Comparison of ENCODE assay signal across 17 cellular contexts in the genomic region with DNA sequence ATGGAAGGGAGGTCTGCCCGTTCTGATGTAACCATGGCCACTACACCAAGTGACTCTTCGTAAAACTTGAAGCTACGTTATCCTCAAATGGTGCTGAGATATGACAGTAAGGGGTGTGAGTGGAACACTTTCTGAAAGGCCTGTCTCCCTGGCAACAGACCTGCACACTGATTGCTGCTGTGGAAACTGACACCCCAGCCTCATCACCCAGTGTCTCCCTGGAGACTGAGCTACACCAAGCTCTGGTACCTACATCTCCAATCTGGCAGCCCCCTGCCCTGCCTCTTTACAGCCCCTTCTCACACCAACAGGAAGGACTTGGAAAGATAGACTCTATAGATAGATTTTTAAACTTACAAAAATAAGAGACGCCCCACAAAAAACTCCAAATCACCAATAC. TPM values are rescaled to one million over a fixed set of nuclear protein-coding genes. Genes with fewer than 3 reads are reported as not detected.
DNase-seq lines count a peak whose midpoint lies in the region; ATAC-seq, FAIRE-seq and TF ChIP-seq lines count a peak whose summit lies in the region.
"Had no signal": no experiment of that assay in that cellular context is flagged by ENCODE, and none has a peak within 500 bp of the region (broad histone marks: within the 10 kb centered on the region; RNA-seq: fewer than 3 reads in every experiment).

No MANE protein-coding gene starts in this region.

- no peaks in the 10 kb centered on the region for H3K9me2 ChIP-seq in GM23338 (ENCODE audit: insufficient read depth)

- H4K20me1 ChIP-seq in GM12878 (ENCODE audit: control insufficient read depth, insufficient read depth) (no peaks in the 10 kb centered on the region), GM23338 (replicated peaks; ENCODE audit: insufficient read depth) (peaks cover 3% of the 10 kb centered on the region)

- CTCF ChIA-PET in GM12878 (lab: Yijun Ruan, JAX) = no interaction called here

- no peak for TF ChIP-seq EP300 in GM12878 (IDR thresholded peaks at IDR 0.05; ENCODE audit: borderline replicate concordance in 1 of 2, control insufficient read depth in 1 of 2, low read depth in 2 of 2, low read length in 2 of 2)

- RAD21 ChIA-PET in GM12878 (lab: Charles Lee; ENCODE audit: unreplicated experiment) = no interaction called here

- 88% methylated on average over 4 of the region's 4 CpGs for WGBS in GM12878 (ENCODE audit: insufficient coverage, insufficient replicate concordance, low lambda C conversion rate, missing lambda C conversion rate)

- TF ChIP-seq CTCF in left ventricle myocardium inferior (IDR thresholded peaks at IDR 0.05; ENCODE audit: borderline replicate concordance) = no peak
- TF ChIP-seq CTCF in GM12878 (IDR thresholded peaks at IDR 0.05 in 2 of 3, conservative IDR thresholded peaks at IDR 0.05 in 1 of 3; ENCODE audit: control insufficient read depth in 2 of 3, extremely low read depth in 1 of 3, insufficient read depth in 1 of 3, low read depth in 3 of 3, low read length in 3 of 3) = no peak
- TF ChIP-seq CTCF in parathyroid adenoma (IDR thresholded peaks at IDR 0.05) = no peak
- no peak for TF ChIP-seq CTCF in GM23338 (conservative IDR thresholded peaks at IDR 0.05; ENCODE audit: low read depth in 2 of 2)

- POLR2A ChIA-PET in GM12878 (lab: Charles Lee) = interaction anchor here (1.2 kb wide), 1 partner anchor 13 kb away, joined by 3 read pairs; no protein-coding TSS in a partner anchor

- no peak overlapping the region for H3K4me3 Mint-ChIP-seq in GM23338
- H3K4me3 Mint-ChIP-seq: CD4-positive, alpha-beta T cell had no signal

- H3K4me1 Mint-ChIP-seq in GM23338 = peaks cover 13% of the 10 kb centered on the region

- H3K9me3 ChIP-seq in left ventricle myocardium inferior (replicated peaks) = no peaks in the 10 kb centered on the region
- no peaks in the 10 kb centered on the region for H3K9me3 ChIP-seq in GM12878 (replicated peaks; ENCODE audit: control insufficient read depth, insufficient read depth, low read length)
- H3K9me3 ChIP-seq in parathyroid adenoma (ENCODE audit: control insufficient read depth, low read length) = no peaks in the 10 kb centered on the region

- H3K27me3 Mint-ChIP-seq in GM23338 (ENCODE audit: insufficient read depth, low read depth, poor library complexity) = peaks cover 6% of the 10 kb centered on the region
- H3K27me3 Mint-ChIP-seq: CD4-positive, alpha-beta T cell had no signal

- H3K9ac ChIP-seq in GM12878 (ENCODE audit: control insufficient read depth, insufficient read depth, low read length) = no peak overlapping the region
- no peak overlapping the region for H3K9ac ChIP-seq in parathyroid adenoma

- H3K9me3 Mint-ChIP-seq in GM23338 = no peaks in the 10 kb centered on the region
- H3K9me3 Mint-ChIP-seq: CD4-positive, alpha-beta T cell had no signal

- H3K4me1 ChIP-seq in left ventricle myocardium inferior (peaks cover 85% of the 10 kb centered on the region), GM12878 (ENCODE audit: control insufficient read depth, insufficient read depth, low read length) (peaks cover 13% of the 10 kb centered on the region), parathyroid adenoma (peaks cover 10% of the 10 kb centered on the region), GM23338 (ENCODE audit: insufficient read depth) (no peaks in the 10 kb centered on the region; the same call in 1 of the 2 replicates)

- H3K27me3 ChIP-seq in left ventricle myocardium inferior (ENCODE audit: low read depth) (no peaks in the 10 kb centered on the region), GM12878 (replicated peaks in 1 of 2; ENCODE audit: control insufficient read depth in 2 of 2, insufficient read depth in 2 of 2, low read length in 1 of 2) (no peaks in the 10 kb centered on the region), parathyroid adenoma (ENCODE audit: control insufficient read depth, insufficient read depth, low read length) (no peaks in the 10 kb centered on the region), GM23338 (ENCODE audit: insufficient read depth) (no peaks in the 10 kb centered on the region)

- ATAC-seq in left ventricle myocardium superior (no peak), GM12878 (no peak), HG03432 (IDR thresholded peaks at IDR 0.05; ENCODE audit: unreplicated experiment) (no peak), GM23338 (no peak)
- ATAC-seq: HepG2, Panc1 had no signal

- TF ChIP-seq POLR2A in GM12878 (IDR thresholded peaks at IDR 0.05; ENCODE audit: low read depth, low read length) = no peak

- no peak overlapping the region for H3K27ac Mint-ChIP-seq in GM23338

- H3K4me3 ChIP-seq in left ventricle myocardium inferior = no peak overlapping the region
- no peak overlapping the region for H3K4me3 ChIP-seq in GM12878
- no peak overlapping the region for H3K4me3 ChIP-seq in parathyroid adenoma (ENCODE audit: low read depth, low read length)
- no peak overlapping the region for H3K4me3 ChIP-seq in GM23338

- intact Hi-C loops in left ventricle myocardium inferior (cut with micrococcal nuclease) = no loop called here
- intact Hi-C loops in left ventricle myocardium superior (cut with micrococcal nuclease) = no loop called here
- intact Hi-C loops in GM12878 (cut with micrococcal nuclease; ENCODE audit: unreplicated experiment) = no loop called here

- TF ChIP-seq RAD21 in GM12878 (IDR thresholded peaks at IDR 0.05; ENCODE audit: insufficient read depth, low read depth, low read length) = no peak

- H3K36me3 ChIP-seq in left ventricle myocardium inferior = peaks cover 60% of the 10 kb centered on the region
- H3K36me3 ChIP-seq in GM12878 (ENCODE audit: control insufficient read depth in 2 of 2, insufficient read depth in 2 of 2, low read length in 1 of 2) = peaks cover 28 to 34% of the 10 kb centered on the region in 2 experiments
- H3K36me3 ChIP-seq in parathyroid adenoma (ENCODE audit: control insufficient read depth, insufficient read depth, low read length) = no peaks in the 10 kb centered on the region
- H3K36me3 ChIP-seq in GM23338 (ENCODE audit: insufficient read depth) = peaks cover 22% of the 10 kb centered on the region

- H3K27ac ChIP-seq in left ventricle myocardium inferior (replicated peaks) = peak overlapping the region; percentile 85
- no peak overlapping the region for H3K27ac ChIP-seq in GM12878 (ENCODE audit: control insufficient read depth, insufficient read depth)
- H3K27ac ChIP-seq in parathyroid adenoma = peak overlapping the region; percentile 46
- no peak overlapping the region for H3K27ac ChIP-seq in GM23338 (ENCODE audit: low read depth)

- H3K4me2 ChIP-seq in GM12878 (ENCODE audit: control insufficient read depth, insufficient read depth) (no peak overlapping the region), parathyroid adenoma (ENCODE audit: low read length) (no peak overlapping the region), GM23338 (no peak overlapping the region)

- peaks cover 58% of the 10 kb centered on the region for H3K36me3 Mint-ChIP-seq in GM23338 (ENCODE audit: low read depth)

- H3K79me2 ChIP-seq in GM12878 (ENCODE audit: control insufficient read depth, insufficient read depth, low read length) (no peaks in the 10 kb centered on the region), parathyroid adenoma (no peaks in the 10 kb centered on the region), GM23338 (replicated peaks; ENCODE audit: insufficient read depth) (no peaks in the 10 kb centered on the region)

- no peak for DNase-seq in left ventricle myocardium inferior
- DNase-seq in left ventricle myocardium superior = no peak
- no peak for DNase-seq in GM12878 (ENCODE audit: low read depth, low spot score)
- no peak for DNase-seq in DMS79 treated with DMSO at 0.1 percent for 48 hours (lab: John Stamatoyannopoulos, UW)
- DNase-seq in GM23338 (ENCODE audit: low spot score) = no peak
- DNase-seq: AML-193; CD4-positive, alpha-beta T cell; GF-D8; MM.1S; NCI-H1694 treated with DMSO at 0.1 percent for 48 hours; NCI-H2171 treated with DMSO at 0.1 percent for 48 hours; SHP77 treated with DMSO at 0.1 percent for 48 hours had no signal

- H2AFZ ChIP-seq in GM12878 (ENCODE audit: control insufficient read depth, low read depth, low read length) (no peak overlapping the region), parathyroid adenoma (no peak overlapping the region), GM23338 (no peak overlapping the region)

- no peaks in the 10 kb centered on the region; the same call in 1 of the 2 replicates for H3F3A ChIP-seq in GM23338 (replicated peaks; ENCODE audit: low read depth)

- BruUV-seq in GM12878 (replicated peaks; lab: Mats Ljungman, UMichigan) = no TSS peak

- SMC1A ChIA-PET in GM12878 (lab: Charles Lee; ENCODE audit: uncharacterized antibody, unreplicated experiment) = no interaction called here

- no peak for FAIRE-seq in GM12878 (lab: Jason Lieb, UNC)
- FAIRE-seq: HepG2 had no signal

- in situ Hi-C loops in GM12878 (cut with MboI) = no loop called here

RNA-seq across cellular contexts. Expression of a gene that starts 13.2 kb away (rescaled TPM):
- total RNA-seq in left ventricle myocardium inferior (25.9 TPM), left ventricle myocardium superior (4.1 TPM), GM12878 (2014; rRNA removed) (not detected in 2 replicates), GM12878 (2014; rRNA removed; fragmentation: Illumina TruSeq; extraction: Trizol) (not detected in 2 replicates), GM12878 (2021) (not detected in 2 replicates)
- not detected in 2 replicates for total RNA-seq in GM12878 (2013; cell fraction: nucleolus; rRNA removed)
- not detected for polyA plus RNA-seq in GM12878 (2011; ENCODE audit: low read depth)
- polyA plus RNA-seq in GM12878 (2011; rRNA removed) (not detected in 2 replicates), GM12878 (2014; fragmentation: Illumina TruSeq; extraction: Trizol) (not detected in 2 replicates), GM12878 (2014; fragmentation: Nextera tagmentation; extraction: Ambion mirVana) (under 1 TPM in 1 of 2 experiments, not detected in 1; 0.08 TPM), GM12878 (2014; rRNA removed) (not detected in 2 replicates), GM12878 (2016; fragmentation: Nextera tagmentation; extraction: Ambion mirVana) (under 1 TPM in 1 of 2 experiments, not detected in 1; 0.12 TPM), GM23338 (2016; fragmentation: Nextera tagmentation; extraction: Ambion mirVana) (0.17 and 0.50 TPM in 2 replicates)
- polyA plus RNA-seq in GM12878 (2011; cell fraction: cytosol; rRNA removed) = not detected in 2 replicates
- not detected in 2 replicates for polyA plus RNA-seq in GM12878 (2011; cell fraction: nucleus; rRNA removed)
- not detected in 2 replicates for polyA plus RNA-seq in GM12878 (2012)
- not detected in 2 replicates for polyA minus RNA-seq in GM12878 (2011; rRNA and poly(A)+ RNA removed)
- polyA minus RNA-seq in GM12878 (2011; cell fraction: cytosol; rRNA and poly(A)+ RNA removed) = not detected in 2 replicates
- not detected in 2 replicates for polyA minus RNA-seq in GM12878 (2011; cell fraction: nucleus; rRNA and poly(A)+ RNA removed)
- not detected in 2 replicates for total RNA-seq in GM23338 (2014; rRNA removed; shearing (Covaris generic))
- total RNA-seq: H4, HepG2 had no signal
- polyA plus RNA-seq: HepG2 had no signal

RNA-seq across cellular contexts. Expression of a gene that starts 18.2 kb away (rescaled TPM):
- total RNA-seq in left ventricle myocardium inferior = 162 TPM
- total RNA-seq in left ventricle myocardium superior = 216 TPM
- 205 and 215 TPM in 2 replicates for total RNA-seq in GM12878 (2013; cell fraction: nucleolus; rRNA removed)
- 104 and 114 TPM in 2 replicates for total RNA-seq in GM12878 (2014; rRNA removed)
- 64.5 and 65.2 TPM in 2 replicates for total RNA-seq in GM12878 (2014; rRNA removed; fragmentation: Illumina TruSeq; extraction: Trizol)
- total RNA-seq in GM12878 (2021) = 103 and 105 TPM in 2 replicates
- 54.0 TPM for polyA plus RNA-seq in GM12878 (2011; ENCODE audit: low read depth)
- 73.1 and 86.9 TPM in 2 replicates for polyA plus RNA-seq in GM12878 (2011; rRNA removed)
- polyA plus RNA-seq in GM12878 (2011; cell fraction: cytosol; rRNA removed) = 99.4 and 108 TPM in 2 replicates
- polyA plus RNA-seq in GM12878 (2011; cell fraction: nucleus; rRNA removed) = 265 TPM in 2 replicates
- polyA plus RNA-seq in GM12878 (2012) = 97.3 and 97.7 TPM in 2 replicates
- polyA plus RNA-seq in GM12878 (2014; fragmentation: Illumina TruSeq; extraction: Trizol) = 48.5 and 75.3 TPM in 2 replicates
- 10 to 100 TPM in 1 of 2 experiments, 1 to 10 TPM in 1; 7.2 to 17.3 TPM for polyA plus RNA-seq in GM12878 (2014; fragmentation: Nextera tagmentation; extraction: Ambion mirVana)
- 80.2 and 83.5 TPM in 2 replicates for polyA plus RNA-seq in GM12878 (2014; rRNA removed)
- 100 to 1,000 TPM; 108 to 128 TPM for polyA plus RNA-seq in GM12878 (2016; fragmentation: Nextera tagmentation; extraction: Ambion mirVana)
- polyA minus RNA-seq in GM12878 (2011; rRNA and poly(A)+ RNA removed) = 140 and 177 TPM in 2 replicates
- 49.4 and 55.5 TPM in 2 replicates for polyA minus RNA-seq in GM12878 (2011; cell fraction: cytosol; rRNA and poly(A)+ RNA removed)
- 129 and 149 TPM in 2 replicates for polyA minus RNA-seq in GM12878 (2011; cell fraction: nucleus; rRNA and poly(A)+ RNA removed)
- 261 and 271 TPM in 2 replicates for total RNA-seq in GM23338 (2014; rRNA removed; shearing (Covaris generic))
- polyA plus RNA-seq in GM23338 (2016; fragmentation: Nextera tagmentation; extraction: Ambion mirVana) = 108 and 109 TPM in 2 replicates

RNA-seq across cellular contexts. Expression of a gene that starts 37.7 kb away (rescaled TPM):
- 6.0 TPM for total RNA-seq in left ventricle myocardium inferior
- 8.0 TPM for total RNA-seq in left ventricle myocardium superior
- total RNA-seq in GM12878 (2013; cell fraction: nucleolus; rRNA removed) = 239 and 253 TPM in 2 replicates
- total RNA-seq in GM12878 (2014; rRNA removed) = 52.9 and 55.5 TPM in 2 replicates
- 35.4 and 36.0 TPM in 2 replicates for total RNA-seq in GM12878 (2014; rRNA removed; fragmentation: Illumina TruSeq; extraction: Trizol)
- 63.6 and 70.4 TPM in 2 replicates for total RNA-seq in GM12878 (2021)
- 5.6 TPM for polyA plus RNA-seq in GM12878 (2011; ENCODE audit: low read depth)
- polyA plus RNA-seq in GM12878 (2011; rRNA removed) = 21.7 and 36.4 TPM in 2 replicates
- polyA plus RNA-seq in GM12878 (2011; cell fraction: cytosol; rRNA removed) = 43.5 and 65.5 TPM in 2 replicates
- 214 and 250 TPM in 2 replicates for polyA plus RNA-seq in GM12878 (2011; cell fraction: nucleus; rRNA removed)
- 12.4 and 20.6 TPM in 2 replicates for polyA plus RNA-seq in GM12878 (2012)
- 21.8 and 30.3 TPM in 2 replicates for polyA plus RNA-seq in GM12878 (2014; fragmentation: Illumina TruSeq; extraction: Trizol)
- polyA plus RNA-seq in GM12878 (2014; fragmentation: Nextera tagmentation; extraction: Ambion mirVana) = 10 to 100 TPM in 1 of 2 experiments, 1 to 10 TPM in 1; 5.2 to 11.3 TPM
- polyA plus RNA-seq in GM12878 (2014; rRNA removed) = 83.2 and 88.1 TPM in 2 replicates
- 10 to 100 TPM; 23.1 to 25.3 TPM for polyA plus RNA-seq in GM12878 (2016; fragmentation: Nextera tagmentation; extraction: Ambion mirVana)
- 59.2 and 96.7 TPM in 2 replicates for polyA minus RNA-seq in GM12878 (2011; rRNA and poly(A)+ RNA removed)
- polyA minus RNA-seq in GM12878 (2011; cell fraction: cytosol; rRNA and poly(A)+ RNA removed) = 22.3 and 22.6 TPM in 2 replicates
- polyA minus RNA-seq in GM12878 (2011; cell fraction: nucleus; rRNA and poly(A)+ RNA removed) = 63.6 and 102 TPM in 2 replicates
- 0.14 and 0.35 TPM in 2 replicates for total RNA-seq in GM23338 (2014; rRNA removed; shearing (Covaris generic))
- 0.13 and 0.16 TPM in 2 replicates for polyA plus RNA-seq in GM23338 (2016; fragmentation: Nextera tagmentation; extraction: Ambion mirVana)
- total RNA-seq: H4, HepG2 had no signal
- polyA plus RNA-seq: HepG2 had no signal

Comparison
In these comparisons a context has a peak if more than half of its experiments do, and no peak if none do; other contexts are left out.
1. H3K27ac ChIP-seq: peak in left ventricle myocardium inferior (single experiment) and parathyroid adenoma (single experiment); none in GM12878 (single experiment) and GM23338 (single experiment).